ENCODE assay signal across 1 cellular context in the genomic region with DNA sequence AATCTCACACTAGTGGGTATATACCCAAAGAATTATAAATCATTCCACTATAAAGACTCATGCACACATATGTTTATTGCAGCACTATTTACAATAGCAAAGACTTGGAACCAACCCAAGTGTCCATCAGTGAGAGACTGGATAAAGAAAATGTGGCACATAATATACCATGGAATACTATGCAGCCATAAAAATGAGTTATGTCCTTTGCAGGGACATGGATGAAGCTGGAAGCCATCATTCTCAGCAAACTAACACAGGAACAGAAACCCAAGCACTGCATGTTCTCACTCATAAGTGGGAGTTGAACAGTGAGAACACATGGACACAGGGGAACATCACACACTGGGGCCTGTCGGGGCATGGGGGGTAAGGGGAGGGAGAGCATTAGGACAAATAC.
TF ChIP-seq lines count a peak whose summit lies in the region.

No MANE protein-coding gene starts in this region.

TF ChIP-seq in K562, 482 proteins besides CTCF, POLR2A, EP300 and RAD21:
- TF ChIP-seq ZNF146 (CRISPR knock-in tag; IDR thresholded peaks at IDR 0.05; ENCODE audit: unreplicated experiment): peak; percentile 13
